19 cellular contexts compared by ENCODE assay signal in genomic region chr5:152331718-152332117, GRCh38.
A peak's percentile ranks its signal among the peaks of the same experiment; 100 is the strongest.
DNase-seq lines count a peak whose midpoint lies in the region; TF ChIP-seq lines count a peak whose summit lies in the region.
"Had no signal": no experiment of that assay in that cellular context is flagged by ENCODE, and none has a peak within 500 bp of the region (broad histone marks: within the 10 kb centered on the region; RNA-seq: fewer than 3 reads in every experiment).

No MANE protein-coding gene starts in this region.

- H3K4me1 ChIP-seq in breast epithelium = no peaks in the 10 kb centered on the region
- no peaks in the 10 kb centered on the region for H3K4me1 ChIP-seq in CD8-positive, alpha-beta memory T cell (ENCODE audit: insufficient read depth, low read length)
- H3K4me1 ChIP-seq: Caco-2 had no signal

- H3K27ac ChIP-seq in breast epithelium = no peak overlapping the region
- H3K27ac ChIP-seq in CD8-positive, alpha-beta memory T cell (ENCODE audit: low read depth, low read length) = no peak overlapping the region
- H3K27ac ChIP-seq: GM23248, KMS-11 had no signal

- no peak overlapping the region for H3K4me3 Mint-ChIP-seq in MCF 10A (ENCODE audit: unreplicated experiment)
- no peak overlapping the region for H3K4me3 Mint-ChIP-seq in CD8-positive, alpha-beta memory T cell
- H3K4me3 Mint-ChIP-seq: B cell; CD4-positive, CD25-positive, alpha-beta regulatory T cell had no signal

- H3K4me3 ChIP-seq in breast epithelium (no peak overlapping the region), epithelial cell of esophagus (ENCODE audit: low read length) (no peak overlapping the region)
- H3K4me3 ChIP-seq in Jurkat, Clone E6-1 (ENCODE audit: low read length) = no peak overlapping the region
- H3K4me3 ChIP-seq in CD8-positive, alpha-beta memory T cell (ENCODE audit: low read length) = no peak overlapping the region
- H3K4me3 ChIP-seq: GM23248 had no signal

- DNase-seq in MCF 10A (ENCODE audit: unreplicated experiment) = peak; percentile 8
- no peak for DNase-seq in breast epithelium (ENCODE audit: low spot score in 2 of 2)
- DNase-seq in Jurkat, Clone E6-1 (ENCODE audit: low read depth, low spot score) = peak; percentile 55
- DNase-seq in epithelial cell of esophagus (ENCODE audit: low read depth) = peak; percentile 11
- DNase-seq in NCI-H1694 treated with DMSO at 0.1 percent for 48 hours (lab: John Stamatoyannopoulos, UW) = no peak
- no peak for DNase-seq in CD8-positive, alpha-beta memory T cell
- DNase-seq in dedifferentiated amniotic fluid mesenchymal stem cell (ENCODE audit: extremely low spot score) = no peak
- DNase-seq: Caco-2; CD4-positive, CD25-positive, alpha-beta regulatory T cell; DMS 273 treated with DMSO at 0.1 percent for 48 hours; DMS79 treated with DMSO at 0.1 percent for 48 hours; GM23248; NCI-H1105; NCI-H2081; NCI-H510A; SIG-M5; SK-N-SH had no signal

- H3K9me3 ChIP-seq in breast epithelium = no peaks in the 10 kb centered on the region
- H3K9me3 ChIP-seq in CD8-positive, alpha-beta memory T cell (ENCODE audit: low read length) = no peaks in the 10 kb centered on the region
- H3K9me3 ChIP-seq: Caco-2, SK-N-SH had no signal

- no peak overlapping the region for H3K27ac Mint-ChIP-seq in MCF 10A (ENCODE audit: low read depth, unreplicated experiment)
- no peak overlapping the region for H3K27ac Mint-ChIP-seq in CD8-positive, alpha-beta memory T cell
- H3K27ac Mint-ChIP-seq: B cell; CD4-positive, CD25-positive, alpha-beta regulatory T cell had no signal

- H3K36me3 Mint-ChIP-seq in MCF 10A (ENCODE audit: insufficient read depth, unreplicated experiment) = no peaks in the 10 kb centered on the region
- no peaks in the 10 kb centered on the region for H3K36me3 Mint-ChIP-seq in CD8-positive, alpha-beta memory T cell
- H3K36me3 Mint-ChIP-seq: CD4-positive, CD25-positive, alpha-beta regulatory T cell had no signal

- POLR2A ChIA-PET in MCF 10A (lab: Yijun Ruan, JAX) = no interaction called here
- POLR2A ChIA-PET in CD8-positive, alpha-beta memory T cell (lab: Charles Lee) = no interaction called here

- intact Hi-C loops in MCF 10A (cut with micrococcal nuclease) = no loop called here
- intact Hi-C loops in breast epithelium (cut with DNase I; ENCODE audit: low total_unique reads) = no loop called here

- CTCF ChIA-PET in MCF 10A (lab: Yijun Ruan, JAX) = interaction anchor here (0.6 to 3.3 kb wide), 2 partner anchors 17 to 1165 kb away, joined by 3 to 31 read pairs; no protein-coding TSS in a partner anchor
- CTCF ChIA-PET in CD8-positive, alpha-beta memory T cell (lab: Charles Lee) = no interaction called here

- TF ChIP-seq CTCF in MCF 10A (IDR thresholded peaks at IDR 0.05; ENCODE audit: unreplicated experiment) (no peak), breast epithelium (IDR thresholded peaks at IDR 0.05) (no peak), epithelial cell of esophagus (IDR thresholded peaks at IDR 0.05; ENCODE audit: insufficient read depth, low read depth, low read length, missing control alignments) (no peak)

- no peaks in the 10 kb centered on the region for H3K4me1 Mint-ChIP-seq in MCF 10A (ENCODE audit: insufficient read depth, unreplicated experiment)
- no peaks in the 10 kb centered on the region for H3K4me1 Mint-ChIP-seq in CD8-positive, alpha-beta memory T cell
- H3K4me1 Mint-ChIP-seq: B cell; CD4-positive, CD25-positive, alpha-beta regulatory T cell had no signal

- peaks cover 16% of the 10 kb centered on the region for H3K27me3 Mint-ChIP-seq in MCF 10A (ENCODE audit: insufficient read depth, unreplicated experiment)
- H3K27me3 Mint-ChIP-seq in CD8-positive, alpha-beta memory T cell = peaks cover 0 to 1% of the 10 kb centered on the region in 2 donors
- H3K27me3 Mint-ChIP-seq: B cell; CD4-positive, CD25-positive, alpha-beta regulatory T cell had no signal

- no peaks in the 10 kb centered on the region for H3K27me3 ChIP-seq in breast epithelium
- H3K27me3 ChIP-seq in CD8-positive, alpha-beta memory T cell (ENCODE audit: insufficient read depth, low read length, poor library complexity, severe bottlenecking) = no peaks in the 10 kb centered on the region

- H3K36me3 ChIP-seq in breast epithelium = no peaks in the 10 kb centered on the region
- no peaks in the 10 kb centered on the region for H3K36me3 ChIP-seq in CD8-positive, alpha-beta memory T cell (ENCODE audit: insufficient read depth, low read length)

- no peaks in the 10 kb centered on the region for H3K9me3 Mint-ChIP-seq in MCF 10A (ENCODE audit: unreplicated experiment)
- peaks cover 0 to 3% (median 0%) of the 10 kb centered on the region in 5 donors for H3K9me3 Mint-ChIP-seq in CD8-positive, alpha-beta memory T cell

- no TSS peak for BruUV-seq in MCF 10A (replicated peaks; lab: Mats Ljungman, UMichigan)

- no peak for TF ChIP-seq POLR2A in breast epithelium (IDR thresholded peaks at IDR 0.05)

Comparison
In these comparisons a context has a peak if more than half of its experiments do, and no peak if none do; other contexts are left out.
1. DNase-seq: peak in MCF 10A (single experiment), Jurkat, Clone E6-1 (single experiment) and epithelial cell of esophagus (single experiment); none in breast epithelium (0 of 2), NCI-H1694 treated with DMSO at 0.1 percent for 48 hours (single experiment), CD8-positive, alpha-beta memory T cell (0 of 5) and dedifferentiated amniotic fluid mesenchymal stem cell (single experiment).